ENCODE assay signal across 8 cellular contexts in genomic region chr16:69424053-69424934, GRCh38.
A peak's percentile ranks its signal among the peaks of the same experiment; 100 is the strongest.
DNase-seq lines count a peak whose midpoint lies in the region; ATAC-seq and TF ChIP-seq lines count a peak whose summit lies in the region.

TSS of gene CYB5B (plus strand) at chr16:69424619. CDS start at chr16:69424684, 65 bp downstream.

- DNase-seq in AG09319 (ENCODE audit: extremely low read depth, low read depth): peak; percentile 92
- peak; percentile 95 for DNase-seq in NCI-H446 treated with DMSO at 0.1 percent for 48 hours (lab: John Stamatoyannopoulos, UW)
- DNase-seq in cerebellar cortex (ENCODE audit: low spot score): peak; percentile 99
- peak; percentile 99 for DNase-seq in islet precursor cell
- DNase-seq in stimulated activated CD4-positive, alpha-beta T cell treated with anti-CD3 and anti-CD28 coated beads, Interleukin-12 subunit alpha, Interleukin-12 subunit beta, amount 100 ng/mL, for 48 hours (ENCODE audit: low read depth in 2 of 3, low spot score in 1 of 3): peak; percentile 93 to 96 (median 93)

- peak; percentile 92 for ATAC-seq in GM19035 (IDR thresholded peaks at IDR 0.05; ENCODE audit: unreplicated experiment)
- peak; percentile 97 for ATAC-seq in HG03354 (IDR thresholded peaks at IDR 0.05; ENCODE audit: poor library complexity, severe bottlenecking, unreplicated experiment)
- peak; percentile 98 for ATAC-seq in activated CD4-positive, CD25-positive, alpha-beta regulatory T cell treated with anti-CD3 and anti-CD28 coated beads, Interleukin-2, amount 50 U/mL, for 24 hours

- TF ChIP-seq CTCF in AG09319 (IDR thresholded peaks at IDR 0.05; ENCODE audit: low read depth, low read length): peak; percentile 2

Comparison
In these comparisons a context has a peak if more than half of its experiments do, and no peak if none do; other contexts are left out.
1. Peak in every context shown above with its lines: DNase-seq and ATAC-seq.